Comparison of ENCODE assay signal across 12 cellular contexts in the genomic region with DNA sequence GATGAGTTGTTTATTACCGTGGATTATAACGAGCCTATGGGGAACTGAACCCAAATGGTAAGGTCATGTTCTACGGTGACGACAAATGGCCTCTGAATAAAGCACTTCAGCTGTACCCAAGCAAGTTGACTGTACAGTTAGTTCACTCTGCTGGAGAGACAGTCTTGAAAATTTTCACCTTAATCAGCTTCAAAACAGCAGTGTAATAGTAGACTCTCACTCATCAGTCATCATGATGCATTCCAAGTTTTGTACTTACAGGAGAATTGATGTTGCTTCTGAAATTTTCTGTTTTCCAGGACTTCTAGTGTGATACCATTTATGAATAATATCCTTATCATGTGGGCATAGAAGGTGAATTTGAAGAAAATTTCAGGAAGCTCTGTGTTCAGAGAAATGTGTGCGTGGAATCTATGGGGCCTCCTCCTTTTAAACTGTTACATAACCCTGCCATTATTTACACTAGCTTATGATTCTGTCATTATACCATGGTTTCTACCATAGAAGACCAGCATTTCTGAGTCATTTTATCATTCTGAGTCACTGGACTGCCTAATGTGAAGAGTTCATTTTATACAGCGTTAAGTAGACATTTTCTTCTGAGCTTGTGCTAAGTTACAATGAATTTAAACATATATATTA.
A peak's percentile ranks its signal among the peaks of the same experiment; 100 is the strongest.
DNase-seq lines count a peak whose midpoint lies in the region; ATAC-seq, FAIRE-seq and TF ChIP-seq lines count a peak whose summit lies in the region.
"Had no signal": no experiment of that assay in that cellular context is flagged by ENCODE, and none has a peak within 500 bp of the region (broad histone marks: within the 10 kb centered on the region; RNA-seq: fewer than 3 reads in every experiment).

No MANE protein-coding gene starts in this region.

- H3K27me3 ChIP-seq in tibial nerve (no peaks in the 10 kb centered on the region), esophagus muscularis mucosa (no peaks in the 10 kb centered on the region)

- no peak; a peak in 1 of 5 replicates for TF ChIP-seq RAD21 in A549 (conservative IDR thresholded peaks at IDR 0.05 in 1 of 2, IDR thresholded peaks at IDR 0.05 in 1 of 2)

- H3K4me3 ChIP-seq in A549 (no peak overlapping the region), fibroblast of mammary gland (ENCODE audit: control insufficient read depth, low read depth, low read length) (no peak overlapping the region), tibial nerve (no peak overlapping the region), esophagus muscularis mucosa (no peak overlapping the region)

- peaks cover 61% of the 10 kb centered on the region for H3K4me1 ChIP-seq in A549
- H3K4me1 ChIP-seq in tibial nerve: peaks cover 0 to 5% (median 0%) of the 10 kb centered on the region in 4 donors
- no peaks in the 10 kb centered on the region for H3K4me1 ChIP-seq in esophagus muscularis mucosa

- WGBS in A549 (ENCODE audit: missing lambda C conversion rate): 57% methylated on average over 6 of the region's 6 CpGs
- 74 to 75% methylated on average over 6 of the region's 6 CpGs for WGBS in tibial nerve, 2 donors
- 80% methylated on average over 6 of the region's 6 CpGs for WGBS in esophagus muscularis mucosa

- H3K9me3 ChIP-seq in A549: no peaks in the 10 kb centered on the region
- H3K9me3 ChIP-seq in tibial nerve: no peaks in the 10 kb centered on the region
- H3K9me3 ChIP-seq in esophagus muscularis mucosa: no peaks in the 10 kb centered on the region

- TF ChIP-seq EP300 in A549 (IDR thresholded peaks at IDR 0.05): no peak
- no peak for TF ChIP-seq EP300 in tibial nerve (IDR thresholded peaks at IDR 0.05)
- TF ChIP-seq EP300 in esophagus muscularis mucosa (IDR thresholded peaks at IDR 0.05): no peak

- H3K36me3 ChIP-seq in tibial nerve (no peaks in the 10 kb centered on the region), esophagus muscularis mucosa (no peaks in the 10 kb centered on the region)

- DNase-seq in A549 (ENCODE audit: low read depth in 1 of 2, low spot score in 1 of 2): peak in 1 of 2 experiments; percentile 51
- peak; percentile 78 for DNase-seq in RPMI7951 (ENCODE audit: low read depth)
- peak; percentile 84 for DNase-seq in fibroblast of mammary gland (ENCODE audit: low read depth)
- no peak for DNase-seq in tibial nerve (ENCODE audit: low spot score in 2 of 2)
- DNase-seq in esophagus muscularis mucosa (ENCODE audit: extremely low spot score): no peak
- DNase-seq in SIG-M5 treated with dmso at 0.1 percent for 504 hours (lab: John Stamatoyannopoulos, UW; ENCODE audit: unreplicated experiment): no peak
- DNase-seq: effector CD4-positive, alpha-beta T cell; occipital lobe; T-helper 17 cell had no signal

- POLR2A ChIA-PET in A549 (lab: Yijun Ruan, JAX): interaction anchor here (1.2 to 1.4 kb wide), 2 partner anchors 90 to 228 kb away, joined by 3 to 11 read pairs; a partner anchor contains a TSS

- CTCF ChIA-PET in A549 (lab: Yijun Ruan, JAX): no interaction called here

- peak overlapping the region; percentile 46 to 72; a peak in 5 of 6 replicates for H3K27ac ChIP-seq in A549
- H3K27ac ChIP-seq in tibial nerve: no peak overlapping the region
- no peak overlapping the region for H3K27ac ChIP-seq in esophagus muscularis mucosa (replicated peaks in 1 of 4)

- FAIRE-seq in A549 (lab: Jason Lieb, UNC): no peak
- FAIRE-seq: H1 had no signal

- TF ChIP-seq CTCF in A549 (IDR thresholded peaks at IDR 0.05): no peak
- no peak for TF ChIP-seq CTCF in fibroblast of mammary gland (conservative IDR thresholded peaks at IDR 0.05; ENCODE audit: control insufficient read depth, insufficient read depth, low read depth, low read length)
- no peak for TF ChIP-seq CTCF in tibial nerve (IDR thresholded peaks at IDR 0.05)
- no peak for TF ChIP-seq CTCF in esophagus muscularis mucosa (IDR thresholded peaks at IDR 0.05)

- intact Hi-C loops in esophagus muscularis mucosa (cut with DNase I): no loop called here

- TF ChIP-seq POLR2A in A549 (IDR thresholded peaks at IDR 0.05; ENCODE audit: low read length): no peak
- TF ChIP-seq POLR2A in tibial nerve (IDR thresholded peaks at IDR 0.05): no peak
- no peak for TF ChIP-seq POLR2A in esophagus muscularis mucosa (IDR thresholded peaks at IDR 0.05; ENCODE audit: low read depth)

- peak; percentile 88 to 96 for ATAC-seq in A549
- ATAC-seq in GM21786 (IDR thresholded peaks at IDR 0.05; ENCODE audit: unreplicated experiment): peak; percentile 74
- no peak for ATAC-seq in GM18870 (IDR thresholded peaks at IDR 0.05; ENCODE audit: unreplicated experiment)
- ATAC-seq: T-helper 17 cell had no signal

- H3K4me2 ChIP-seq in A549: peak overlapping the region; percentile 61

TF ChIP-seq in A549, 52 proteins besides CTCF, POLR2A, EP300 and RAD21:
- no peak for TF ChIP-seq FOSB (CRISPR knock-in tag; IDR thresholded peaks at IDR 0.05)
- TF ChIP-seq JUNB (IDR thresholded peaks at IDR 0.05): peak; percentile 70
- no peak for TF ChIP-seq FOSL2 (IDR thresholded peaks at IDR 0.05)
- TF ChIP-seq FOSL2 (CRISPR knock-in tag; IDR thresholded peaks at IDR 0.05): peak; percentile 83
- TF ChIP-seq, protein P1, sequence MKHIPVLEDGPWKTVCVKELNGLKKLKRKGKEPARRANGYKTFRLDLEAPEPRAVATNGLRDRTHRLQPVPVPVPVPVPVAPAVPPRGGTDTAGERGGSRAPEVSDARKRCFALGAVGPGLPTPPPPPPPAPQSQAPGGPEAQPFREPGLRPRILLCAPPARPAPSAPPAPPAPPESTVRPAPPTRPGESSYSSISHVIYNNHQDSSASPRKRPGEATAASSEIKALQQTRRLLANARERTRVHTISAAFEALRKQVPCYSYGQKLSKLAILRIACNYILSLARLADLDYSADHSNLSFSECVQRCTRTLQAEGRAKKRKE (CRISPR knock-in tag; IDR thresholded peaks at IDR 0.05; ENCODE audit: low read depth): no peak
- no peak for TF ChIP-seq MYC (IDR thresholded peaks at IDR 0.05; ENCODE audit: borderline replicate concordance, low read length)
- TF ChIP-seq CHD4 (IDR thresholded peaks at IDR 0.05; ENCODE audit: borderline replicate concordance): no peak
- TF ChIP-seq CEBPB (IDR thresholded peaks at IDR 0.05): peak; percentile 13 to 69; a peak in 2 of 4 replicates

Comparison
In these comparisons a context has a peak if more than half of its experiments do, and no peak if none do; other contexts are left out.
1. DNase-seq: peak in RPMI7951 (single experiment) and fibroblast of mammary gland (single experiment); none in tibial nerve (0 of 2), esophagus muscularis mucosa (single experiment) and SIG-M5 treated with dmso at 0.1 percent for 504 hours (single experiment).
2. H3K27ac ChIP-seq: peak in A549 (2 of 2); none in tibial nerve (0 of 4) and esophagus muscularis mucosa (0 of 4).